ENCODE assay signal across 1 cellular context in genomic region chr16:12903325-12904040, GRCh38.
TF ChIP-seq lines count a peak whose summit lies in the region.

No MANE protein-coding gene starts in this region.

TF ChIP-seq in H1, 55 proteins besides CTCF, POLR2A, EP300 and RAD21:
- TF ChIP-seq ASH2L (IDR thresholded peaks at IDR 0.05; ENCODE audit: low read length) (peak; percentile 14), BCL11A (IDR thresholded peaks at IDR 0.05; ENCODE audit: low read depth in 2 of 2, low read length in 2 of 2) (no peak)
